14 cellular contexts compared by ENCODE assay signal in genomic region chr2:46854260-46854659, GRCh38.
DNase-seq lines count a peak whose midpoint lies in the region; ATAC-seq and TF ChIP-seq lines count a peak whose summit lies in the region.
"Had no signal": no experiment of that assay in that cellular context is flagged by ENCODE, and none has a peak within 500 bp of the region (broad histone marks: within the 10 kb centered on the region; RNA-seq: fewer than 3 reads in every experiment).

No MANE protein-coding gene starts in this region.

- H2BK120ac ChIP-seq in neuronal stem cell (ENCODE audit: low read depth, low read length) = no peak overlapping the region

- intact Hi-C loops in body of pancreas (cut with DNase I) (no loop called here), thyroid gland (cut with DNase I) (no loop called here)

- no peaks in the 10 kb centered on the region for H3K27me3 ChIP-seq in body of pancreas
- H3K27me3 ChIP-seq in neuronal stem cell (ENCODE audit: control insufficient read depth in 3 of 3, insufficient read depth in 3 of 3, low read depth in 1 of 3, low read length in 3 of 3) = peaks cover 0 to 32% (median 0%) of the 10 kb centered on the region in 3 experiments
- H3K27me3 ChIP-seq in thyroid gland = no peaks in the 10 kb centered on the region

- H3K36me3 ChIP-seq in body of pancreas (replicated peaks in 1 of 2; ENCODE audit: insufficient read depth in 1 of 2, low read depth in 2 of 2) (no peaks in the 10 kb centered on the region), neuronal stem cell (replicated peaks in 1 of 2; ENCODE audit: control insufficient read depth in 2 of 2, insufficient read depth in 2 of 2, low read length in 2 of 2) (no peaks in the 10 kb centered on the region), thyroid gland (no peaks in the 10 kb centered on the region)

- no peak overlapping the region for H2BK12ac ChIP-seq in neuronal stem cell (ENCODE audit: low read length)

- H3K27ac ChIP-seq in body of pancreas = peak overlapping the region in 3 of 4 donors; percentile 5 to 61 (median 36)
- no peak overlapping the region for H3K27ac ChIP-seq in neuronal stem cell (replicated peaks; ENCODE audit: low read length)
- H3K27ac ChIP-seq in thyroid gland = peak overlapping the region in 2 of 3 donors; percentile 51 to 66

- no peak overlapping the region for H3K18ac ChIP-seq in neuronal stem cell (ENCODE audit: low read length)

- H4K91ac ChIP-seq in neuronal stem cell (ENCODE audit: low read depth, low read length, poor library complexity) = no peak overlapping the region

- TF ChIP-seq POLR2A in body of pancreas (IDR thresholded peaks at IDR 0.05) (no peak), thyroid gland (IDR thresholded peaks at IDR 0.05) (no peak)

- H4K8ac ChIP-seq in neuronal stem cell (ENCODE audit: low read depth, low read length) = peak overlapping the region; percentile 66

- no peak overlapping the region for H3K4ac ChIP-seq in neuronal stem cell (ENCODE audit: low read length)

- no peak overlapping the region for H3K23ac ChIP-seq in neuronal stem cell (ENCODE audit: low read depth, low read length, poor library complexity)

- no peak overlapping the region for H3K9ac ChIP-seq in neuronal stem cell (ENCODE audit: low read depth, low read length, poor library complexity)

- H3K9me3 ChIP-seq in body of pancreas = no peaks in the 10 kb centered on the region
- H3K9me3 ChIP-seq in neuronal stem cell (replicated peaks in 1 of 2; ENCODE audit: control insufficient read depth in 2 of 2, insufficient read depth in 1 of 2, low read depth in 1 of 2, low read length in 2 of 2) = no peaks in the 10 kb centered on the region
- H3K9me3 ChIP-seq in thyroid gland = no peaks in the 10 kb centered on the region

- no peaks in the 10 kb centered on the region for H3K79me1 ChIP-seq in neuronal stem cell (ENCODE audit: low read depth, low read length)

- 63 to 70% methylated on average over 3 of the region's 3 CpGs for WGBS in body of pancreas, 2 donors
- no CpG with 5 or more reads among the region's 3 CpGs for WGBS in neuronal stem cell (ENCODE audit: extremely low coverage in 2 of 2, insufficient read length in 2 of 2, insufficient replicate concordance in 1 of 2), 2 donors
- WGBS in thyroid gland, 2 donors = 74 to 88% methylated on average over 3 of the region's 3 CpGs

- H3K4me2 ChIP-seq in neuronal stem cell (ENCODE audit: insufficient read depth, low read length, poor library complexity, severe bottlenecking) = no peak overlapping the region

- no peak overlapping the region for H2AFZ ChIP-seq in neuronal stem cell (ENCODE audit: low read length)

- no peak overlapping the region for H3K14ac ChIP-seq in neuronal stem cell (ENCODE audit: low read length)

- no peak overlapping the region for H3K4me3 ChIP-seq in body of pancreas
- no peak overlapping the region for H3K4me3 ChIP-seq in fibroblast of pulmonary artery (replicated peaks; ENCODE audit: low read depth, low read length)
- no peak overlapping the region for H3K4me3 ChIP-seq in neuronal stem cell (ENCODE audit: low read length in 2 of 2)
- no peak overlapping the region for H3K4me3 ChIP-seq in thyroid gland (replicated peaks in 1 of 3)

- H3K4me1 ChIP-seq in body of pancreas = peaks cover 22% of the 10 kb centered on the region
- H3K4me1 ChIP-seq in neuronal stem cell (ENCODE audit: control insufficient read depth in 2 of 2, insufficient read depth in 1 of 2, low read depth in 1 of 2, low read length in 2 of 2) = no peaks in the 10 kb centered on the region
- peaks cover 26 to 57% of the 10 kb centered on the region in 2 donors for H3K4me1 ChIP-seq in thyroid gland

- TF ChIP-seq CTCF in body of pancreas (IDR thresholded peaks at IDR 0.05) (no peak), fibroblast of pulmonary artery (IDR thresholded peaks at IDR 0.05; ENCODE audit: low read length, missing control alignments) (no peak), thyroid gland (IDR thresholded peaks at IDR 0.05) (no peak)

- H2BK15ac ChIP-seq in neuronal stem cell (ENCODE audit: low read length) = no peak overlapping the region

- ATAC-seq in body of pancreas = no peak
- ATAC-seq: CD8-positive, alpha-beta T cell had no signal

- DNase-seq in body of pancreas = no peak
- peak; percentile 83 for DNase-seq in fibroblast of pulmonary artery (ENCODE audit: low read depth)
- no peak for DNase-seq in neuronal stem cell (ENCODE audit: low spot score)
- no peak for DNase-seq in thyroid gland
- DNase-seq in pons (ENCODE audit: low spot score) = no peak
- DNase-seq in stimulated activated CD4-positive, alpha-beta T cell treated with anti-CD3 and anti-CD28 coated beads, Interleukin-2, amount 100 ng/mL, for 24 hours = no peak
- no peak for DNase-seq in epidermal melanocyte (ENCODE audit: insufficient read length, low spot score)
- no peak for DNase-seq in stimulated activated CD4-positive, alpha-beta T cell treated with anti-CD3 and anti-CD28 coated beads, Interleukin-1b, Interleukin-23, amount 100 ng/mL, for 48 hours
- DNase-seq: activated CD4-positive, alpha-beta T cell treated with anti-CD3 and anti-CD28 coated beads for 1 hour; activated T-cell treated with anti-CD3 and anti-CD28 coated beads, Interleukin-2, amount 50 U/mL, for 1 hour; CD8-positive, alpha-beta T cell; effector CD8-positive, alpha-beta T cell; hypothalamus; mesendoderm had no signal

- no peak overlapping the region for H2AK5ac ChIP-seq in neuronal stem cell (ENCODE audit: low read depth, low read length)

- no peak overlapping the region for H2BK5ac ChIP-seq in neuronal stem cell (ENCODE audit: low read length)
